In the genomic region with DNA sequence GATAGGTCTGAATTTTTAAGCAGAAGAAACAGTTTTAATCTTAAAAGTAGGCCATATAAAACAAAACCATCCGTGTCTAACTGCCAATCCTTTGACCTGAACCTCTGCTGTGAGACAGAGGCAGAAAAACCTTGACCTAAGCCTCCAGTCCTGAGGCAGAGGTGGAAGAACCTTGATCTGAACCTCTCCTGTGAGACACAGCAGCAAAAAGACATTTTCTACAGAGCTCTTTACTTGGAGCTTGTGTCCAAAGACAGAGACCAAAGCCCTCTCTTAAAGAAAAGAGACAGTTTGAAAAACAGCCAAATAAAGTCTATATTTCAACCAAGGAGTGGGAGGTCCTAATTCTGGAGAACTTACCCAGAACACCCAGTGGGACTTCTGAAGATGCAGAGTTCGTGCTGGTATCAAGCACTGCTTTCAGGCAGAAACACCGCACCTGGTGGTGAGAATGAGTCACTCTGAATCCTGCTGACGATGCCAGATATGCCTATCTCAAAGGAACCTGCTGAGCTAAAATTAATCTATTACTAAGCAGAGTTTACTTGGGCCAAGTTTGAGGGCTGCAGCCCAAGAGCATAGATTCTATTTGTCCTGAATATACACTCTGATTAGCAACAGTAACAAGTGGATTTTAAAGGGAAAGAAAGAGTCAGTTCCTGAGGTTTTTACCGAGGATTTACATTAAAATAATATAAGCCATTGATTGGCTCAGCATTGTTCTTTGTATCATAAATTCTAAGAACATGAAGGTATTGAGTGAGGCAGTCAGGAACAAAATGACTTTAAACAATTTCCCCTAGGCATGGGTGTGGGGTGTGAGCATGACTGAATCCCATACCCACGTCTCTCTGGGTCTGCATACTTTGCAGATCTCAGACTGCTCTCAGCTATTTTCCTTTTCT, we compare ENCODE assay signal across 9 cellular contexts.
A peak's percentile ranks its signal among the peaks of the same experiment; 100 is the strongest.
DNase-seq lines count a peak whose midpoint lies in the region; ATAC-seq and TF ChIP-seq lines count a peak whose summit lies in the region.
"Had no signal": no experiment of that assay in that cellular context is flagged by ENCODE, and none has a peak within 500 bp of the region (broad histone marks: within the 10 kb centered on the region; RNA-seq: fewer than 3 reads in every experiment).

No MANE protein-coding gene starts in this region.

- H3K4me2 ChIP-seq in parathyroid adenoma (ENCODE audit: low read length), result no peak overlapping the region

- H3K9me3 ChIP-seq in parathyroid adenoma (ENCODE audit: control insufficient read depth, low read length) (no peaks in the 10 kb centered on the region), MG63 (no peaks in the 10 kb centered on the region), spleen (peaks cover 0 to 5% (median 0%) of the 10 kb centered on the region in 8 donors)

- H3K36me3 ChIP-seq in parathyroid adenoma (ENCODE audit: control insufficient read depth, insufficient read depth, low read length), result no peaks in the 10 kb centered on the region
- no peaks in the 10 kb centered on the region for H3K36me3 ChIP-seq in MG63
- no peaks in the 10 kb centered on the region for H3K36me3 ChIP-seq in spleen

- no peaks in the 10 kb centered on the region for H3K27me3 ChIP-seq in parathyroid adenoma (ENCODE audit: control insufficient read depth, insufficient read depth, low read length)
- no peaks in the 10 kb centered on the region for H3K27me3 ChIP-seq in MG63
- no peaks in the 10 kb centered on the region for H3K27me3 ChIP-seq in spleen (replicated peaks in 1 of 7)

- H2AFZ ChIP-seq in parathyroid adenoma, result peak overlapping the region; percentile 65

- ATAC-seq in GM19025 (IDR thresholded peaks at IDR 0.05; ENCODE audit: low read depth, unreplicated experiment), result peak; percentile 90
- peak; percentile 96 for ATAC-seq in HG02840 (IDR thresholded peaks at IDR 0.05; ENCODE audit: low FRiP score, unreplicated experiment)
- ATAC-seq: left colon had no signal

- WGBS in spleen, 5 donors, result 36 to 59% (median 47%) methylated on average over 6 of the region's 6 CpGs

- no peak overlapping the region for H3K27ac ChIP-seq in parathyroid adenoma
- H3K27ac ChIP-seq in spleen, result no peak overlapping the region

- DNase-seq in RKO (ENCODE audit: low spot score), result peak; percentile 3
- no peak for DNase-seq in DMS79 treated with DMSO at 0.1 percent for 48 hours (lab: John Stamatoyannopoulos, UW)
- DNase-seq in MG63, result no peak
- no peak for DNase-seq in AML-193 (lab: John Stamatoyannopoulos, UW)
- no peak for DNase-seq in spleen
- DNase-seq: left colon had no signal

- H3K4me3 ChIP-seq in parathyroid adenoma (ENCODE audit: low read depth, low read length) (no peak overlapping the region), MG63 (no peak overlapping the region), spleen (no peak overlapping the region)

- TF ChIP-seq CTCF in parathyroid adenoma (IDR thresholded peaks at IDR 0.05) (peak; percentile 18), spleen (IDR thresholded peaks at IDR 0.05 in 8 of 11, conservative IDR thresholded peaks at IDR 0.05 in 3 of 11) (no peak)

- H3K4me1 ChIP-seq in parathyroid adenoma (peaks cover 3% of the 10 kb centered on the region), spleen (no peaks in the 10 kb centered on the region)

- no peak overlapping the region for H3K9ac ChIP-seq in parathyroid adenoma

- no peaks in the 10 kb centered on the region for H3K79me2 ChIP-seq in parathyroid adenoma

- no peak for TF ChIP-seq POLR2A in spleen (IDR thresholded peaks at IDR 0.05)

- intact Hi-C loops in spleen (cut with DNase I; ENCODE audit: low total_unique reads), result no loop called here
